ENCODE assay signal across 25 cellular contexts in the genomic region with DNA sequence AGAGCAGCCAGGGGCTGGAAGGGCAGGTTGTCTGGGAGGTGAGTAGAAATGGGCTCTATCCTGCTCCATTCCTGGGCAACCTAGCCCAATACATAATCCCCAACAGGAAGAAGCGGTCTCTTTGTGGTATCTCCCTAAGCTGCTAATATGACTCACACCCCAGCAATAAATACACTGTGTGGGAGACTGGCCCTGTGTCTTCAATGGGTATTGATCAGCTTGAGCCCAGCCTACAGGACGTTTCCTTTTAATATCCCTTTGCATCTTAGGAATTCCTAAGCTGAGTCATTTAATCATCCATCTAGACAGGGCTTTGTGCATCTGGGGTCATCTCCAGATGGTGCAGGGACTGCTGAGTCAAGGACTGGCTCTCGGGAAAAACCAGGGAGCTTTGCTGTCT.
DNase-seq lines count a peak whose midpoint lies in the region; ATAC-seq, FAIRE-seq and TF ChIP-seq lines count a peak whose summit lies in the region.
"Had no signal": no experiment of that assay in that cellular context is flagged by ENCODE, and none has a peak within 500 bp of the region (broad histone marks: within the 10 kb centered on the region; RNA-seq: fewer than 3 reads in every experiment).

No MANE protein-coding gene starts in this region.

- WGBS in mesodermal cell (ENCODE audit: insufficient coverage in 2 of 2), 2 experiments, result 78% methylated on average over 2 of the region's 3 CpGs

- peaks cover 29% of the 10 kb centered on the region for H3K4me1 ChIP-seq in mesodermal cell (ENCODE audit: control insufficient read depth, insufficient read depth, low read length, poor library complexity, severe bottlenecking)
- H3K4me1 ChIP-seq: gastrocnemius medialis, tibial nerve had no signal

- FAIRE-seq in HTR-8/SVneo (lab: Jason Lieb, UNC), result no peak
- FAIRE-seq: GM18507 had no signal

- no peak overlapping the region for H3K27ac Mint-ChIP-seq in Calu3 (ENCODE audit: unreplicated experiment)
- H3K27ac Mint-ChIP-seq: activated CD8-positive, alpha-beta T cell treated with anti-CD3 and anti-CD28 coated beads for 36 hours; activated naive CD8-positive, alpha-beta T cell; activated T-cell treated with anti-CD3 and anti-CD28 coated beads, Interleukin-2, amount 50 U/mL, for 72 hours; CD8-positive, alpha-beta T cell; stimulated activated memory B cell treated with anti-CD40 and anti-IgM and Interleukin-4, amounts not matched to agents 10 μg/mL and 1 μg/mL and 100 μg/mL, for 72 hours; T-cell had no signal

- H3K4me3 Mint-ChIP-seq in Calu3 (ENCODE audit: low read depth, unreplicated experiment), result no peak overlapping the region
- H3K4me3 Mint-ChIP-seq: activated CD8-positive, alpha-beta T cell treated with anti-CD3 and anti-CD28 coated beads for 36 hours; activated naive CD8-positive, alpha-beta T cell; activated T-cell treated with anti-CD3 and anti-CD28 coated beads, Interleukin-2, amount 50 U/mL, for 72 hours; CD8-positive, alpha-beta T cell; stimulated activated memory B cell treated with anti-CD40 and anti-IgM and Interleukin-4, amounts not matched to agents 10 μg/mL and 1 μg/mL and 100 μg/mL, for 72 hours; T-cell had no signal

- peak overlapping the region; percentile 78 for H3K27ac ChIP-seq in mesodermal cell (ENCODE audit: low read depth, low read length, severe bottlenecking)
- H3K27ac ChIP-seq: epithelial cell of prostate, gastrocnemius medialis, right atrium auricular region, RWPE1, tibial nerve had no signal

- BruUV-seq in Calu3 (replicated peaks; lab: Mats Ljungman, UMichigan), result no TSS peak

- CTCF ChIA-PET in Calu3 (lab: Charles Lee), result interaction anchor here (0.6 to 1.6 kb wide), 2 partner anchors 79 to 175 kb away, joined by 4 to 6 read pairs; no protein-coding TSS in a partner anchor

- DNase-seq in Calu3, result peak; percentile 18
- DNase-seq in HTR-8/SVneo (ENCODE audit: insufficient read length, low spot score), result peak; percentile 51
- DNase-seq in T1000 (lab: John Stamatoyannopoulos, UW), result peak; percentile 2
- DNase-seq in NK-92 (lab: John Stamatoyannopoulos, UW; ENCODE audit: unreplicated experiment), result no peak
- no peak for DNase-seq in dermis blood vessel endothelial cell
- DNase-seq in ureter (ENCODE audit: low spot score), result no peak
- DNase-seq: activated CD8-positive, alpha-beta T cell treated with anti-CD3 and anti-CD28 coated beads for 36 hours; activated T-cell treated with anti-CD3 and anti-CD28 coated beads, Interleukin-2, amount 50 U/mL, for 72 hours; CD8-positive, alpha-beta T cell; DMS79 treated with DMSO at 0.1 percent for 48 hours; gastrocnemius medialis; H7; NCI-H1436; NCI-H2171; stimulated activated CD4-positive, alpha-beta T cell treated with anti-CD3 and anti-CD28 coated beads, Interleukin-15, amount 100 ng/mL, for 24 hours; T-cell had no signal

- no peaks in the 10 kb centered on the region for H3K4me1 Mint-ChIP-seq in Calu3 (ENCODE audit: low read depth, unreplicated experiment)
- H3K4me1 Mint-ChIP-seq: stimulated activated memory B cell treated with anti-CD40 and anti-IgM and Interleukin-4, amounts not matched to agents 10 μg/mL and 1 μg/mL and 100 μg/mL, for 72 hours; T-cell had no signal

- peaks cover 9% of the 10 kb centered on the region for H3K36me3 ChIP-seq in mesodermal cell (ENCODE audit: control insufficient read depth, insufficient read depth, low read length)
- H3K36me3 ChIP-seq: gastrocnemius medialis had no signal

- no peaks in the 10 kb centered on the region for H3K36me3 Mint-ChIP-seq in Calu3 (ENCODE audit: insufficient read depth, unreplicated experiment)
- H3K36me3 Mint-ChIP-seq: activated naive CD8-positive, alpha-beta T cell; CD8-positive, alpha-beta T cell; stimulated activated memory B cell treated with anti-CD40 and anti-IgM and Interleukin-4, amounts not matched to agents 10 μg/mL and 1 μg/mL and 100 μg/mL, for 72 hours; T-cell had no signal

- TF ChIP-seq CTCF in Calu3 (IDR thresholded peaks at IDR 0.05; ENCODE audit: unreplicated experiment), result no peak

- no peaks in the 10 kb centered on the region for H3K9me3 Mint-ChIP-seq in Calu3 (ENCODE audit: low read depth, unreplicated experiment)
- H3K9me3 Mint-ChIP-seq: activated CD8-positive, alpha-beta T cell treated with anti-CD3 and anti-CD28 coated beads for 36 hours; activated T-cell treated with anti-CD3 and anti-CD28 coated beads, Interleukin-2, amount 50 U/mL, for 72 hours; CD8-positive, alpha-beta T cell; stimulated activated memory B cell treated with anti-CD40 and anti-IgM and Interleukin-4, amounts not matched to agents 10 μg/mL and 1 μg/mL and 100 μg/mL, for 72 hours; T-cell had no signal

- ATAC-seq in GM19463 (IDR thresholded peaks at IDR 0.05; ENCODE audit: unreplicated experiment), result no peak
- ATAC-seq: activated CD8-positive, alpha-beta T cell treated with anti-CD3 and anti-CD28 coated beads for 36 hours; CD8-positive, alpha-beta T cell; gastrocnemius medialis; stimulated activated memory B cell treated with anti-CD40 and anti-IgM and Interleukin-4, amounts not matched to agents 10 μg/mL and 1 μg/mL and 100 μg/mL, for 72 hours; T-cell had no signal

- H3K9me3 ChIP-seq in mesodermal cell (ENCODE audit: control insufficient read depth, low read length), result peaks cover 7% of the 10 kb centered on the region
- H3K9me3 ChIP-seq: gastrocnemius medialis, right atrium auricular region, tibial nerve had no signal

- H3K4me3 ChIP-seq in mesodermal cell (ENCODE audit: extremely low read depth, insufficient read depth, low read length, poor library complexity, severe bottlenecking), result no peak overlapping the region
- H3K4me3 ChIP-seq: gastrocnemius medialis, right atrium auricular region, tibial nerve had no signal

- intact Hi-C loops in Calu3 (cut with micrococcal nuclease; ENCODE audit: unreplicated experiment), result no loop called here

- H3K27me3 Mint-ChIP-seq in Calu3 (ENCODE audit: unreplicated experiment), result peaks cover 88% of the 10 kb centered on the region
- H3K27me3 Mint-ChIP-seq: activated naive CD8-positive, alpha-beta T cell; stimulated activated memory B cell treated with anti-CD40 and anti-IgM and Interleukin-4, amounts not matched to agents 10 μg/mL and 1 μg/mL and 100 μg/mL, for 72 hours had no signal

Comparison
In these comparisons a context has a peak if more than half of its experiments do, and no peak if none do; other contexts are left out.
1. DNase-seq: peak in Calu3 (single experiment), HTR-8/SVneo (single experiment) and T1000 (single experiment); none in NK-92 (single experiment), dermis blood vessel endothelial cell (single experiment) and ureter (single experiment).